ENCODE assay signal across 20 cellular contexts in the genomic region with DNA sequence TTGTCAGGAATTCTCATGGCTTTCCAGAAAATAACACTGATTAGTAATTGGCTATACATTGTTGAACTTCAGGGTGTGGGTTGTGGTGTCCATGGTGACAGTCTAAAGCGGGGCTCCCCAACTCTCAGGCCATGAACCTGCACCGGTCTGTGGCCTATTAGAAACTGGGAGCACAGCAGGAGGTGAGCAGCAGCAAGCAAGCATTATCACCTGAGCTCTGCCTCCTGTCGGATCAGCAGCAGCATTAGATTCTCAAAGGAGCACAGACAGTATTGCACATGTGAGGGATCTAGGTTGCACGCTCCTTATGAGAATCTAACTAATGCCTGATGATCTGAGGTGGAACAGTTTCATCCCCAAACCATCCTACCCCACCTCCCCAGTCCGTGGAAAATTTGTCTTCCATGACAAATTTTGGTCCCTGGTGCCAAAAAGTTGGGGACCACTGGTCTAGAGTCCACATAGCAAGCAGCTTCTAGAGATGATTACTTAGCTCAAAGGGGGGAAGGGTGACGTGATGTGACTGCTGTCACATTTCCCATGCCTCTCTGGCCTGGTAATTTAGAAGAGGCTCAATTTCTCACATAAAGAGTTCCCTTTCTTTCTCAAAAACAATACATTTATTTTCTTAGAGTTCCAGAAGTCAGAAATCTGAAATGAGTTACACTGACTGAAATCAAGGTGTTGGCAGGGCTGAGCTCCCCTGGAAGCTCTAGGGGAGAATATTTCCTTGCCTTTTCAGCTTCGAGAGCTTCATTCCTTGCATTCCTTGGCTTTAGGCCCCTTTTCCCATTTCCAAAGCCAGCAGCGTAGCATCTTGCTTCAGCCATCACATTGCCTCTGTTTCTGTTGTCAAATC. TPM values are rescaled to one million over a fixed set of nuclear protein-coding genes. Genes with fewer than 3 reads are reported as not detected.
DNase-seq lines count a peak whose midpoint lies in the region; ATAC-seq and TF ChIP-seq lines count a peak whose summit lies in the region.
"Had no signal": no experiment of that assay in that cellular context is flagged by ENCODE, and none has a peak within 500 bp of the region (broad histone marks: within the 10 kb centered on the region; RNA-seq: fewer than 3 reads in every experiment).

No MANE protein-coding gene starts in this region.

- ATAC-seq in GM19452 (IDR thresholded peaks at IDR 0.05; ENCODE audit: unreplicated experiment) (no peak), HG02623 (IDR thresholded peaks at IDR 0.05; ENCODE audit: unreplicated experiment) (no peak)

- H3F3A ChIP-seq in GM23248 (ENCODE audit: insufficient read depth): no peaks in the 10 kb centered on the region

- peak; percentile 24 for DNase-seq in AG10803 (ENCODE audit: low read depth)
- DNase-seq in astrocyte of the spinal cord (ENCODE audit: low read depth, low spot score): peak; percentile 15
- DNase-seq in GM23248: no peak
- no peak for DNase-seq in amygdala (lab: John Stamatoyannopoulos, UW)
- DNase-seq: activated CD4-positive, alpha-beta T cell treated with anti-CD3 and anti-CD28 coated beads, Interleukin-2, amount 10 ng/mL, durations not matched to agents 7 days and 5 days; activated naive CD4-positive, alpha-beta T cell treated with anti-CD3 and anti-CD28 coated beads for 36 hours; COR-L47; cortex of kidney; foreskin melanocyte; NCI-H1417 treated with DMSO at 0.1 percent for 48 hours; RPMI8226; stimulated activated CD4-positive, alpha-beta T cell treated with anti-CD3 and anti-CD28 coated beads, Interleukin-4, amount 100 ng/mL, for 1 hour; uterus had no signal

- TF ChIP-seq CTCF in AG10803 (conservative IDR thresholded peaks at IDR 0.05; ENCODE audit: low read length) (no peak), astrocyte of the spinal cord (IDR thresholded peaks at IDR 0.05; ENCODE audit: low read depth, low read length) (no peak)

- H3K36me3 ChIP-seq in HUES48 (ENCODE audit: control insufficient read depth, insufficient read depth, low read length) (no peaks in the 10 kb centered on the region), GM23248 (ENCODE audit: low read depth) (no peaks in the 10 kb centered on the region)
- H3K36me3 ChIP-seq: ascending aorta, uterus had no signal

- no peak overlapping the region for H2AFZ ChIP-seq in GM23248
- H2AFZ ChIP-seq: parathyroid adenoma had no signal

- H3K4me1 ChIP-seq in HUES48 (ENCODE audit: control insufficient read depth, insufficient read depth, low read length): peaks cover 18% of the 10 kb centered on the region
- H3K4me1 ChIP-seq in GM23248 (ENCODE audit: insufficient read depth): no peaks in the 10 kb centered on the region
- H3K4me1 ChIP-seq: ascending aorta, parathyroid adenoma, uterus had no signal

- peaks cover 6% of the 10 kb centered on the region; the same call in 1 of the 2 replicates for H3K9me3 ChIP-seq in HUES48 (ENCODE audit: control insufficient read depth, insufficient read depth, low read length)
- no peaks in the 10 kb centered on the region for H3K9me3 ChIP-seq in GM23248 (ENCODE audit: low read depth)
- H3K9me3 ChIP-seq: uterus had no signal

- no peaks in the 10 kb centered on the region for H3K79me2 ChIP-seq in GM23248 (ENCODE audit: insufficient read depth)
- H3K79me2 ChIP-seq: parathyroid adenoma had no signal

- H3K4me2 ChIP-seq in GM23248 (ENCODE audit: unreplicated experiment): no peak overlapping the region

- peak overlapping the region; percentile 81 for H3K27ac ChIP-seq in HUES48 (ENCODE audit: low read depth, low read length)
- H3K27ac ChIP-seq in layer of hippocampus (ENCODE audit: low read depth, low read length): peak overlapping the region; percentile 30
- H3K27ac ChIP-seq in GM23248: no peak overlapping the region
- H3K27ac ChIP-seq: ascending aorta, parathyroid adenoma, uterus had no signal

- H3K27me3 ChIP-seq in HUES48 (ENCODE audit: control insufficient read depth, insufficient read depth, low read length) (no peaks in the 10 kb centered on the region), layer of hippocampus (ENCODE audit: control insufficient read depth, insufficient read depth, low read length) (no peaks in the 10 kb centered on the region), GM23248 (replicated peaks; ENCODE audit: insufficient read depth) (no peaks in the 10 kb centered on the region)
- H3K27me3 ChIP-seq: ascending aorta, uterus had no signal

- 40 to 42% methylated on average over 8 of the region's 8 CpGs for WGBS in GM23248 (ENCODE audit: low coverage in 1 of 2, low lambda C conversion rate in 2 of 2, missing lambda C conversion rate in 2 of 2), 2 experiments

- H3K9me2 ChIP-seq in GM23248 (ENCODE audit: insufficient read depth): no peaks in the 10 kb centered on the region

- H3K4me3 ChIP-seq in AG10803 (ENCODE audit: low read length) (no peak overlapping the region), HUES48 (ENCODE audit: low read depth, low read length) (no peak overlapping the region; the same call in 1 of the 2 replicates), astrocyte of the spinal cord (ENCODE audit: low read depth, low read length) (no peak overlapping the region), GM23248 (no peak overlapping the region)
- H3K4me3 ChIP-seq: ascending aorta, uterus had no signal

- no peaks in the 10 kb centered on the region for H4K20me1 ChIP-seq in GM23248 (ENCODE audit: insufficient read depth)

- peak overlapping the region; percentile 45 for H3K9ac ChIP-seq in HUES48 (ENCODE audit: low read depth, low read length)
- no peak overlapping the region for H3K9ac ChIP-seq in GM23248
- H3K9ac ChIP-seq: parathyroid adenoma had no signal

- in situ Hi-C loops in astrocyte of the spinal cord (cut with HindIII; ENCODE audit: low sequenced_read_pairs) (no loop called here), GM23248 (cut with MboI) (no loop called here)

RNA-seq across cellular contexts. Expression of gene FAM221A, which starts 17.6 kb away (rescaled TPM):
- 0.43 and 4.9 TPM in 2 replicates for total RNA-seq in GM23248 (2014; rRNA removed; shearing (Covaris generic))
- 0.60 and 0.63 TPM in 2 replicates for polyA plus RNA-seq in GM23248 (2016; fragmentation: Nextera tagmentation; extraction: Ambion mirVana)

RNA-seq across cellular contexts. Expression of gene STK31, which starts 47.7 kb away (rescaled TPM):
- total RNA-seq in GM23248 (2014; rRNA removed; shearing (Covaris generic)): not detected in 2 replicates
- not detected in 2 replicates for polyA plus RNA-seq in GM23248 (2016; fragmentation: Nextera tagmentation; extraction: Ambion mirVana)
- total RNA-seq: activated naive CD4-positive, alpha-beta T cell treated with anti-CD3 and anti-CD28 coated beads for 36 hours had no signal
- polyA plus RNA-seq: endothelial cell of umbilical vein had no signal

Comparison
In these comparisons a context has a peak if more than half of its experiments do, and no peak if none do; other contexts are left out.
1. DNase-seq: peak in AG10803 (single experiment) and astrocyte of the spinal cord (single experiment); none in GM23248 (single experiment) and amygdala (0 of 56).